Comparison of ENCODE assay signal across 8 cellular contexts in the genomic region with DNA sequence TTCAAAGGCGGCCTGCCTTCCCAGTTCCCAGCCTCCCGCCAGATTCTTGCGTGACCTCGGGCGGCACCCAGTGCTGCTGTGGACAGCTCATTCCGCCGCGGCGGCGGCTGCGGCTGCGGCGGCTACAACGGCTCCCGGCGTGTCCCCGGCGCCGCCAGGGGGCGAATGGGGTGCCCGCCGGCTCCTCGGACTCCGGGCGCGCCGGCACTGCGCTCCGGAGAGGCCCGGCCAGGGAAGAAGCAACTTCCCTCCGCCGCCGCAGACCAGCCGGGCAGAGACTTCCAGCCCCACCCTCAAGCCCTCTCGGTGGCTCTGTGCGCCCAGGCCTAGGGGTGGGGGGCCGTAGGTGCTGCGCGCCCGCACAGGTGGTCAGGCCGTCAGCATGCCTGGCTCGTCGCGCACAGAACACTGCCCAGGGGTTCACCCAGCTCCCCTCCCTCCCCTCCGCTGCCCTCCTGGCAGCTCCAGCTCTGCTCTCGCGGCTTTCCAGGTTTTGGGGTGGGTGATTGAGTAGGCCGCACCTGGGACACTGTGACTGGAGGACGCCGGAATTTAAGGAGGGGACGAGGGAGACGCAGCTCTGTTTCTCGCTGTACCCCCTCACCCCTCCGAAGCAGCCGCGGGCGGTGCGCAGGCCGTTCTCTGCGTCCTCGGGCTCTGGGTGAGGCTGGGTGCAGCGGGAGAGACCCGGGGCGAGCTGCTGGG. TPM values are rescaled to one million over a fixed set of nuclear protein-coding genes. Genes with fewer than 3 reads are reported as not detected.
DNase-seq lines count a peak whose midpoint lies in the region; ATAC-seq and TF ChIP-seq lines count a peak whose summit lies in the region.

No MANE protein-coding gene starts in this region.

- H3K4me1 Mint-ChIP-seq in GM23338, result peaks cover 22% of the 10 kb centered on the region
- peaks cover 9 to 12% of the 10 kb centered on the region in 2 donors for H3K4me1 Mint-ChIP-seq in natural killer cell treated with Interleukin-12 subunit alpha and Interleukin-12 subunit beta and Interleukin-15 and Interleukin-18, amount 100 ng/mL, for 72 hours (ENCODE audit: low read depth in 2 of 2)

- peak overlapping the region; percentile 77 for H3K9ac ChIP-seq in NT2/D1 (ENCODE audit: insufficient read length, low read depth)

- no peak overlapping the region for H3K27ac Mint-ChIP-seq in GM23338
- H3K27ac Mint-ChIP-seq in natural killer cell treated with Interleukin-12 subunit alpha and Interleukin-12 subunit beta and Interleukin-15 and Interleukin-18, amount 100 ng/mL, for 72 hours, result no peak overlapping the region

- H3K4me1 ChIP-seq in BE2C (no peaks in the 10 kb centered on the region), GM23338 (ENCODE audit: insufficient read depth) (no peaks in the 10 kb centered on the region; the same call in 1 of the 2 replicates), NT2/D1 (ENCODE audit: insufficient read depth, insufficient read length) (peaks cover 8% of the 10 kb centered on the region)

- H3K4me2 ChIP-seq in GM23338, result peak overlapping the region; percentile 93

- H3K9me3 ChIP-seq in BE2C, result no peaks in the 10 kb centered on the region
- no peaks in the 10 kb centered on the region for H3K9me3 ChIP-seq in NT2/D1 (ENCODE audit: insufficient read depth, low read length)

- peak; percentile 81 for ATAC-seq in GM23338
- ATAC-seq in natural killer cell treated with Interleukin-12 subunit alpha and Interleukin-12 subunit beta and Interleukin-15 and Interleukin-18, amount 100 ng/mL, for 72 hours, result peak; percentile 76 to 82
- peak; percentile 73 for ATAC-seq in stimulated activated naive CD8-positive, alpha-beta T cell treated with anti-CD3 and anti-CD28 coated beads, Interleukin-15, Interleukin-2, amounts not matched to agents 100 U/mL and 50 U/mL, for 24 hours
- ATAC-seq in GM18861 (IDR thresholded peaks at IDR 0.05; ENCODE audit: unreplicated experiment), result no peak

- peaks cover 3% of the 10 kb centered on the region; the same call in 1 of the 2 replicates for H4K20me1 ChIP-seq in GM23338 (replicated peaks; ENCODE audit: insufficient read depth)

- no peaks in the 10 kb centered on the region for H3K79me2 ChIP-seq in GM23338 (replicated peaks; ENCODE audit: insufficient read depth)

- peak; percentile 43; the same call in 1 of the 2 replicates for TF ChIP-seq CTCF in BE2C (IDR thresholded peaks at IDR 0.05; ENCODE audit: low read depth, low read length)
- TF ChIP-seq CTCF in GM23338 (conservative IDR thresholded peaks at IDR 0.05; ENCODE audit: low read depth in 2 of 2), result peak; percentile 49 to 59
- TF ChIP-seq CTCF in fibroblast of villous mesenchyme (IDR thresholded peaks at IDR 0.05; ENCODE audit: insufficient read depth, low read depth, low read length), result peak; percentile 46

- H2AFZ ChIP-seq in GM23338, result peak overlapping the region; percentile 99

- no peaks in the 10 kb centered on the region for H3K36me3 Mint-ChIP-seq in GM23338 (ENCODE audit: low read depth)
- no peaks in the 10 kb centered on the region for H3K36me3 Mint-ChIP-seq in natural killer cell treated with Interleukin-12 subunit alpha and Interleukin-12 subunit beta and Interleukin-15 and Interleukin-18, amount 100 ng/mL, for 72 hours

- H3K36me3 ChIP-seq in BE2C (no peaks in the 10 kb centered on the region), GM23338 (ENCODE audit: insufficient read depth) (no peaks in the 10 kb centered on the region; the same call in 1 of the 2 replicates), NT2/D1 (ENCODE audit: insufficient read depth, insufficient read length, low read length) (no peaks in the 10 kb centered on the region)

- no peaks in the 10 kb centered on the region for H3K9me3 Mint-ChIP-seq in GM23338
- no peaks in the 10 kb centered on the region for H3K9me3 Mint-ChIP-seq in natural killer cell treated with Interleukin-12 subunit alpha and Interleukin-12 subunit beta and Interleukin-15 and Interleukin-18, amount 100 ng/mL, for 72 hours

- H3K27ac ChIP-seq in GM23338 (ENCODE audit: low read depth), result no peak overlapping the region

- no peaks in the 10 kb centered on the region for H3K9me2 ChIP-seq in GM23338 (ENCODE audit: insufficient read depth)

- peak overlapping the region; percentile 72 for H3K4me3 Mint-ChIP-seq in GM23338
- peak overlapping the region; percentile 68 for H3K4me3 Mint-ChIP-seq in natural killer cell treated with Interleukin-12 subunit alpha and Interleukin-12 subunit beta and Interleukin-15 and Interleukin-18, amount 100 ng/mL, for 72 hours

- H3K4me3 ChIP-seq in BE2C (ENCODE audit: low read depth, low read length) (peak overlapping the region; percentile 54), GM23338 (peak overlapping the region; percentile 79), NT2/D1 (ENCODE audit: insufficient read length, low read depth) (peak overlapping the region; percentile 67), fibroblast of villous mesenchyme (ENCODE audit: low read depth, low read length) (peak overlapping the region; percentile 39)

- no peaks in the 10 kb centered on the region for H3F3A ChIP-seq in GM23338 (replicated peaks; ENCODE audit: low read depth)

- H3K27me3 Mint-ChIP-seq in GM23338 (ENCODE audit: insufficient read depth, low read depth, poor library complexity), result peaks cover 46% of the 10 kb centered on the region
- peaks cover 13 to 17% of the 10 kb centered on the region in 2 donors for H3K27me3 Mint-ChIP-seq in natural killer cell treated with Interleukin-12 subunit alpha and Interleukin-12 subunit beta and Interleukin-15 and Interleukin-18, amount 100 ng/mL, for 72 hours

- DNase-seq in BE2C, result peak; percentile 82
- DNase-seq in GM23338 (ENCODE audit: low spot score), result peak; percentile 80
- no peak for DNase-seq in NT2/D1 (ENCODE audit: low read depth, low spot score)
- peak; percentile 84 for DNase-seq in activated effector memory CD4-positive, alpha-beta T cell treated with anti-CD3 and anti-CD28 coated beads, Interleukin-2, amount 50 U/mL, for 16 hours
- DNase-seq in fibroblast of villous mesenchyme (ENCODE audit: low read depth), result peak; percentile 64
- DNase-seq in natural killer cell treated with Interleukin-12 subunit alpha and Interleukin-12 subunit beta and Interleukin-15 and Interleukin-18, amount 100 ng/mL, for 72 hours (ENCODE audit: low spot score), result no peak
- DNase-seq in stimulated activated naive CD8-positive, alpha-beta T cell treated with anti-CD3 and anti-CD28 coated beads, Interleukin-15, Interleukin-2, amounts not matched to agents 100 U/mL and 50 U/mL, for 24 hours, result peak; percentile 71

- H3K27me3 ChIP-seq in BE2C (no peaks in the 10 kb centered on the region), GM23338 (ENCODE audit: insufficient read depth) (peaks cover 46% of the 10 kb centered on the region), NT2/D1 (ENCODE audit: insufficient read depth, insufficient read length) (peaks cover 39% of the 10 kb centered on the region)

TF ChIP-seq in GM23338, 12 proteins besides CTCF, POLR2A, EP300 and RAD21 (continues in another document):
- TF ChIP-seq JUNB (IDR thresholded peaks at IDR 0.05; ENCODE audit: unreplicated experiment) (no peak), REST (IDR thresholded peaks at IDR 0.05; ENCODE audit: unreplicated experiment) (peak; percentile 45)

RNA-seq across cellular contexts. Expression of gene IGIP, which starts 20.2 kb away (rescaled TPM):
- polyA plus RNA-seq in BE2C (2012; ENCODE audit: insufficient read depth, insufficient read length, low read depth), result 4.0 TPM
- total RNA-seq in GM23338 (2014; rRNA removed; shearing (Covaris generic)), result 0.38 and 1.0 TPM in 2 replicates
- 0.19 and 0.21 TPM in 2 replicates for polyA plus RNA-seq in GM23338 (2016; fragmentation: Nextera tagmentation; extraction: Ambion mirVana)
- total RNA-seq in fibroblast of villous mesenchyme, result 6.4 and 7.8 TPM in 2 replicates
- 1 to 10 TPM; 2.6 to 3.1 TPM for total RNA-seq in natural killer cell treated with Interleukin-12 subunit alpha and Interleukin-12 subunit beta and Interleukin-15 and Interleukin-18, amount 100 ng/mL, for 72 hours

RNA-seq across cellular contexts. Expression of gene CYSTM1, which starts 29.0 kb away (rescaled TPM):
- polyA plus RNA-seq in BE2C (2012; ENCODE audit: insufficient read depth, insufficient read length, low read depth), result 72.8 TPM
- 14.4 and 15.0 TPM in 2 replicates for total RNA-seq in GM23338 (2014; rRNA removed; shearing (Covaris generic))
- polyA plus RNA-seq in GM23338 (2016; fragmentation: Nextera tagmentation; extraction: Ambion mirVana), result 42.3 and 46.0 TPM in 2 replicates
- 9.5 and 15.8 TPM in 2 replicates for total RNA-seq in fibroblast of villous mesenchyme
- 10 to 100 TPM; 11.7 to 14.8 TPM for total RNA-seq in natural killer cell treated with Interleukin-12 subunit alpha and Interleukin-12 subunit beta and Interleukin-15 and Interleukin-18, amount 100 ng/mL, for 72 hours

RNA-seq across cellular contexts. Expression of gene PURA, which starts 32.1 kb away (rescaled TPM):
- polyA plus RNA-seq in BE2C (2012; ENCODE audit: insufficient read depth, insufficient read length, low read depth), result 36.3 TPM
- total RNA-seq in GM23338 (2014; rRNA removed; shearing (Covaris generic)), result 2.3 and 2.6 TPM in 2 replicates
- polyA plus RNA-seq in GM23338 (2016; fragmentation: Nextera tagmentation; extraction: Ambion mirVana), result 1.3 and 1.5 TPM in 2 replicates
- total RNA-seq in fibroblast of villous mesenchyme, result 20.0 and 26.3 TPM in 2 replicates
- total RNA-seq in natural killer cell treated with Interleukin-12 subunit alpha and Interleukin-12 subunit beta and Interleukin-15 and Interleukin-18, amount 100 ng/mL, for 72 hours, result 10 to 100 TPM; 11.1 to 14.0 TPM

Comparison
In these comparisons a context has a peak if more than half of its experiments do, and no peak if none do; other contexts are left out.
1. DNase-seq: peak in BE2C (single experiment), GM23338 (single experiment), activated effector memory CD4-positive, alpha-beta T cell treated with anti-CD3 and anti-CD28 coated beads, Interleukin-2, amount 50 U/mL, for 16 hours (single experiment), fibroblast of villous mesenchyme (single experiment) and stimulated activated naive CD8-positive, alpha-beta T cell treated with anti-CD3 and anti-CD28 coated beads, Interleukin-15, Interleukin-2, amounts not matched to agents 100 U/mL and 50 U/mL, for 24 hours (single experiment); none in NT2/D1 (single experiment) and natural killer cell treated with Interleukin-12 subunit alpha and Interleukin-12 subunit beta and Interleukin-15 and Interleukin-18, amount 100 ng/mL, for 72 hours (single experiment).
2. Peak in every context shown above with its lines, with median percentiles within 50 percentile points of each other: H3K4me3 ChIP-seq and CTCF ChIP-seq.